20 cellular contexts compared by ENCODE assay signal in genomic region chr19:9858766-9859165, GRCh38. TPM values are rescaled to one million over a fixed set of nuclear protein-coding genes. Genes with fewer than 3 reads are reported as not detected.
DNase-seq lines count a peak whose midpoint lies in the region; ATAC-seq and TF ChIP-seq lines count a peak whose summit lies in the region.
"Had no signal": no experiment of that assay in that cellular context is flagged by ENCODE, and none has a peak within 500 bp of the region (broad histone marks: within the 10 kb centered on the region; RNA-seq: fewer than 3 reads in every experiment).

No MANE protein-coding gene starts in this region.

- DNase-seq in stimulated activated naive CD8-positive, alpha-beta T cell treated with anti-CD3 and anti-CD28 coated beads, Interleukin-15, Interleukin-2, amounts not matched to agents 100 U/mL and 50 U/mL, for 24 hours, result no peak
- DNase-seq in Peyer's patch, result no peak
- no peak for DNase-seq in effector memory CD4-positive, alpha-beta T cell
- DNase-seq in central memory CD4-positive, alpha-beta T cell, result no peak
- DNase-seq: COR-L47; effector CD4-positive, alpha-beta T cell; KG1; mammary epithelial cell; NCI-H1930; NCI-H226; NCI-H82; PC-3; posterior cingulate gyrus; SHP77 treated with DMSO at 0.1 percent for 48 hours; transverse colon had no signal

- ATAC-seq in stimulated activated naive CD8-positive, alpha-beta T cell treated with anti-CD3 and anti-CD28 coated beads, Interleukin-15, Interleukin-2, amounts not matched to agents 100 U/mL and 50 U/mL, for 24 hours, result no peak
- ATAC-seq in GM18907 (IDR thresholded peaks at IDR 0.05; ENCODE audit: unreplicated experiment) (no peak), GM21619 (IDR thresholded peaks at IDR 0.05; ENCODE audit: unreplicated experiment) (no peak)
- ATAC-seq: PC-3 had no signal

- peak overlapping the region; percentile 36 to 79 (median 64) for H3K27ac ChIP-seq in Peyer's patch
- H3K27ac ChIP-seq in effector memory CD4-positive, alpha-beta T cell (ENCODE audit: insufficient read depth, low read length, poor library complexity, severe bottlenecking), result peak overlapping the region; percentile 35
- H3K27ac ChIP-seq: VCaP had no signal

- peak overlapping the region; percentile 81 for H3K27ac Mint-ChIP-seq in stimulated activated naive CD8-positive, alpha-beta T cell treated with anti-CD3 and anti-CD28 coated beads, Interleukin-15, Interleukin-2, amounts not matched to agents 100 ng/mL and 50 ng/mL, for 24 hours
- H3K27ac Mint-ChIP-seq: stimulated activated memory B cell treated with anti-CD40 and anti-IgM and Interleukin-4, amounts not matched to agents 10 μg/mL and 1 μg/mL and 100 μg/mL, for 72 hours had no signal

- no peak overlapping the region for H3K4me3 ChIP-seq in Peyer's patch
- no peak overlapping the region for H3K4me3 ChIP-seq in effector memory CD4-positive, alpha-beta T cell (ENCODE audit: insufficient read depth, low read depth, low read length, poor library complexity, severe bottlenecking)
- H3K4me3 ChIP-seq: transverse colon had no signal

- no peaks in the 10 kb centered on the region for H3K36me3 ChIP-seq in Peyer's patch
- no peaks in the 10 kb centered on the region for H3K36me3 ChIP-seq in effector memory CD4-positive, alpha-beta T cell (ENCODE audit: control insufficient read depth, insufficient read depth, low read length)
- H3K36me3 ChIP-seq: transverse colon had no signal

- no peaks in the 10 kb centered on the region for H3K9me3 Mint-ChIP-seq in stimulated activated naive CD8-positive, alpha-beta T cell treated with anti-CD3 and anti-CD28 coated beads, Interleukin-15, Interleukin-2, amounts not matched to agents 100 ng/mL and 50 ng/mL, for 24 hours

- H3K4me1 ChIP-seq in Peyer's patch, result no peaks in the 10 kb centered on the region
- H3K4me1 ChIP-seq in effector memory CD4-positive, alpha-beta T cell (ENCODE audit: control insufficient read depth, insufficient read depth, low read length, poor library complexity, severe bottlenecking), result peaks cover 58% of the 10 kb centered on the region
- H3K4me1 ChIP-seq: transverse colon had no signal

- no peak for TF ChIP-seq POLR2A in Peyer's patch (IDR thresholded peaks at IDR 0.05)

- H3K4me3 Mint-ChIP-seq in stimulated activated naive CD8-positive, alpha-beta T cell treated with anti-CD3 and anti-CD28 coated beads, Interleukin-15, Interleukin-2, amounts not matched to agents 100 ng/mL and 50 ng/mL, for 24 hours, result no peak overlapping the region
- H3K4me3 Mint-ChIP-seq: stimulated activated memory B cell treated with anti-CD40 and anti-IgM and Interleukin-4, amounts not matched to agents 10 μg/mL and 1 μg/mL and 100 μg/mL, for 72 hours had no signal

- H3K27me3 Mint-ChIP-seq in stimulated activated naive CD8-positive, alpha-beta T cell treated with anti-CD3 and anti-CD28 coated beads, Interleukin-15, Interleukin-2, amounts not matched to agents 100 ng/mL and 50 ng/mL, for 24 hours, result no peaks in the 10 kb centered on the region

- no peaks in the 10 kb centered on the region for H3K9me3 ChIP-seq in Peyer's patch
- H3K9me3 ChIP-seq in effector memory CD4-positive, alpha-beta T cell (ENCODE audit: control insufficient read depth, low read length), result no peaks in the 10 kb centered on the region
- H3K9me3 ChIP-seq: transverse colon had no signal

- no peaks in the 10 kb centered on the region for H3K27me3 ChIP-seq in Peyer's patch
- H3K27me3 ChIP-seq in effector memory CD4-positive, alpha-beta T cell (replicated peaks; ENCODE audit: control insufficient read depth, insufficient read depth, low read length, poor library complexity, severe bottlenecking), result no peaks in the 10 kb centered on the region
- H3K27me3 ChIP-seq: transverse colon had no signal

- peaks cover 3% of the 10 kb centered on the region for H3K36me3 Mint-ChIP-seq in stimulated activated naive CD8-positive, alpha-beta T cell treated with anti-CD3 and anti-CD28 coated beads, Interleukin-15, Interleukin-2, amounts not matched to agents 100 ng/mL and 50 ng/mL, for 24 hours (ENCODE audit: low read depth)

- TF ChIP-seq CTCF in Peyer's patch (IDR thresholded peaks at IDR 0.05), result no peak

- peaks cover 68% of the 10 kb centered on the region for H3K4me1 Mint-ChIP-seq in stimulated activated naive CD8-positive, alpha-beta T cell treated with anti-CD3 and anti-CD28 coated beads, Interleukin-15, Interleukin-2, amounts not matched to agents 100 ng/mL and 50 ng/mL, for 24 hours (ENCODE audit: low read depth)

RNA-seq across cellular contexts. Expression of gene PIN1, which starts 23.6 kb away (rescaled TPM):
- total RNA-seq in Peyer's patch, result 10 to 100 TPM; 35.7 to 89.1 (median 61.1) TPM

RNA-seq across cellular contexts. Expression of gene UBL5, which starts 31.0 kb away (rescaled TPM):
- 100 to 1,000 TPM; 177 to 258 (median 207) TPM for total RNA-seq in Peyer's patch

RNA-seq across cellular contexts. Expression of gene FBXL12, which starts 39.9 kb away (rescaled TPM):
- total RNA-seq in Peyer's patch, result 10 to 100 TPM; 39.8 to 87.9 (median 70.8) TPM
